In the genomic region with DNA sequence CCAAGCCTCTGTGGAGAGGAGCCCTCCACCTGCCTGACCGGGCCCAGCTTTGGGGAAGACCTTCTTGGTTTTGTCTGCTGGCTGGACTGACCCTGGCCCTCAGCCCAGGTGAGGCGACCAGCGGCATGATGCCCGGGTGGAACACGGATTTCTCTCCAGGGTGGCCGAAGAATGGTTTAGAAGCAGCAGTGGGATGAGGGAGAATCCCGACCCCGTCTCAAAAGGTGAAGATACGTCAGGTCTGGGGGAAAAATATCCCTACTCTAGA, we compare ENCODE assay signal across 1 cellular context.
TF ChIP-seq lines count a peak whose summit lies in the region.

No MANE protein-coding gene starts in this region.

TF ChIP-seq in HEK293, 187 proteins besides CTCF, POLR2A, EP300 and RAD21 (continued from another document):
- TF ChIP-seq ZNF514 (tag by site-specific recombination; IDR thresholded peaks at IDR 0.05): no peak
